Comparison of ENCODE assay signal across 1 cellular context in the genomic region with DNA sequence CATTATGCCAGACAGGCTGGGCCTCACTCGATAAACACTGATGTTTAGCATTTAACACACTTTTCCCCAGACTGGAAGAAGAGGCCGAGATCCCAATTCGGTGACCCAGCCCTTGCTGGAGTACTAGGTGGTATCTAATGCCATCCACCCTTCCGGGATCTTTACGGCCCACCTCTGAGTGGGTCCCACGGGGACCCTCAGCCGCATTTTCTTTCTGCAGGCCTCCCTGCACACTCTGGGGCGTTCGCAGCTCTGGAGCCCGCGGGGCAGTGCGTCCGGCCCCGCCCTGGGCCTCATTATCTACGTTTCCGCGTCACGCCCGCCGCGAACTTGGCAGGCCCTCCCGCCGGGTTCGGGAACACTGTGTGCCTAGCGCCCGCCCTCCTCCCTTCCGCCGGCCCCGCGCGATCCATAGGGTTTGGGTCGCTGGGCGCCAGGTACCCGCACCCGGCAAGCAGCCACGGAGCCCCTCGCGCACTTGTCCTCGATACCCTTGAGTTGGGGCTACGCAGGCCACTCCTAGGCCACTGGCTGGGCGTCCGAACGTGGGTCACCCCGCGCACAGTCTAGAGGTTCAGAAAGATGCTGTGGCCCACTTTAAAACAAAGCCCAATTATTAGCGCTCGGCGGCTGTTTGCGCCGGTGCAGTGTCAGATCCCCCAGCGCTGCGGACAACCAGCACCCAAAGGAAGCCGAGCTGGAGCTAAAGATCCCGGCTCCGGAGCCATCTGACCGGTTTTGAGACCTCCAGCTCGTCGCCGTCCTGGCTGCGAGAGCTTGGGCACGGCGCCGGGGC.
TF ChIP-seq lines count a peak whose summit lies in the region.

No MANE protein-coding gene starts in this region.

TF ChIP-seq in HCT116, 20 proteins besides CTCF, POLR2A, EP300 and RAD21 (continued from another document):
- TF ChIP-seq ELF1 (IDR thresholded peaks at IDR 0.05; ENCODE audit: borderline replicate concordance, low read depth), result no peak
